9 cellular contexts compared by ENCODE assay signal in the genomic region with DNA sequence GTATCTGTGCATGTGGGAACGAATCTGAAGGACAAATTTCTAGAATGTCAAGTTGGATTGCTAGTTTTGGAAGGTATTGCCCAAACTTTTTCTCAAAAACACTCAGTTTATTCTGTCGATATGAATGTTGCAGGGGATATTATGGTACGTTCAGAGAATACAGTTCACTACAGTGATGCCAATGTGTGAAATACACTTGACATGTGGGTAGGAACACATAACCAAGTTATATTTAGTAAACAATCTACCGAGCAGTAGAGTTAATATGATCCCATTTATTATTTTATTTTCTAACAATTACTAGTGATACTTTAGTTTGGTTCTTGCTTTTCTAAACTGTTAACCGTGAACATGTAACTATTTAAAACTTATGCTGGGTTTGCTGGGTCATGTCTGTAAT. TPM values are rescaled to one million over a fixed set of nuclear protein-coding genes. Genes with fewer than 3 reads are reported as not detected.
"Had no signal": no experiment of that assay in that cellular context is flagged by ENCODE, and none has a peak within 500 bp of the region (broad histone marks: within the 10 kb centered on the region; RNA-seq: fewer than 3 reads in every experiment).

No MANE protein-coding gene starts in this region.

- DNase-seq: GM23248, GOT3, H7, HFFc6 had no signal

- H3K27ac ChIP-seq: GM23248, HL-60 had no signal

- H3K4me3 Mint-ChIP-seq: HFFc6, IgD-negative memory B cell had no signal

- H2AFZ ChIP-seq: GM23248 had no signal

- H3K9ac ChIP-seq: GM23248 had no signal

- H3K4me3 ChIP-seq: GM23248, HAP-1 had no signal

- H3K27ac Mint-ChIP-seq: HFFc6, IgD-negative memory B cell had no signal

- H3K27me3 Mint-ChIP-seq: IgD-negative memory B cell had no signal

- H3K9me3 Mint-ChIP-seq: HFFc6 had no signal

- ATAC-seq: HCT116, HepG2 had no signal

- H3K9me3 ChIP-seq: HAP-1 had no signal

- H3K36me3 ChIP-seq: HAP-1 had no signal

RNA-seq across cellular contexts. Expression of a gene that starts 37.4 kb away (rescaled TPM):
- polyA plus RNA-seq: IgD-negative memory B cell had no signal
